13 cellular contexts compared by ENCODE assay signal in genomic region chr2:196173505-196173904, GRCh38. TPM values are rescaled to one million over a fixed set of nuclear protein-coding genes. Genes with fewer than 3 reads are reported as not detected.
A peak's percentile ranks its signal among the peaks of the same experiment; 100 is the strongest.
DNase-seq lines count a peak whose midpoint lies in the region; ATAC-seq and TF ChIP-seq lines count a peak whose summit lies in the region.
"Had no signal": no experiment of that assay in that cellular context is flagged by ENCODE, and none has a peak within 500 bp of the region (broad histone marks: within the 10 kb centered on the region; RNA-seq: fewer than 3 reads in every experiment).

No MANE protein-coding gene starts in this region.

- peak overlapping the region; percentile 81 for H3K27ac Mint-ChIP-seq in activated naive CD4-positive, alpha-beta T cell treated with anti-CD3 and anti-CD28 coated beads, Interleukin-2, amount 50 U/mL, for 24 hours
- peak overlapping the region; percentile 92 for H3K27ac Mint-ChIP-seq in T-cell
- H3K27ac Mint-ChIP-seq in type B pancreatic cell = no peak overlapping the region
- H3K27ac Mint-ChIP-seq in endothelial cell (ENCODE audit: unreplicated experiment) = no peak overlapping the region
- H3K27ac Mint-ChIP-seq: H9 had no signal

- H3K9me3 Mint-ChIP-seq in activated naive CD4-positive, alpha-beta T cell treated with anti-CD3 and anti-CD28 coated beads, Interleukin-2, amount 50 U/mL, for 24 hours = no peaks in the 10 kb centered on the region
- no peaks in the 10 kb centered on the region for H3K9me3 Mint-ChIP-seq in T-cell
- H3K9me3 Mint-ChIP-seq in type B pancreatic cell = peaks cover 6% of the 10 kb centered on the region
- no peaks in the 10 kb centered on the region for H3K9me3 Mint-ChIP-seq in endothelial cell (ENCODE audit: unreplicated experiment)
- H3K9me3 Mint-ChIP-seq: H9 had no signal

- H3K4me1 Mint-ChIP-seq in activated naive CD4-positive, alpha-beta T cell treated with anti-CD3 and anti-CD28 coated beads, Interleukin-2, amount 50 U/mL, for 24 hours = peaks cover 56% of the 10 kb centered on the region
- H3K4me1 Mint-ChIP-seq in T-cell (peaks cover 59 to 62% (median 61%) of the 10 kb centered on the region in 3 donors), type B pancreatic cell (ENCODE audit: unreplicated experiment) (peaks cover 19% of the 10 kb centered on the region), endothelial cell (ENCODE audit: unreplicated experiment) (peaks cover 15% of the 10 kb centered on the region)

- H3K4me3 Mint-ChIP-seq in activated naive CD4-positive, alpha-beta T cell treated with anti-CD3 and anti-CD28 coated beads, Interleukin-2, amount 50 U/mL, for 24 hours = peak overlapping the region; percentile 73
- H3K4me3 Mint-ChIP-seq in T-cell (peak overlapping the region; percentile 84 to 99 (median 84)), type B pancreatic cell (peak overlapping the region; percentile 33), endothelial cell (ENCODE audit: unreplicated experiment) (no peak overlapping the region)
- H3K4me3 Mint-ChIP-seq: H9 had no signal

- no peak for ATAC-seq in T-cell (replicated peaks in 1 of 4)
- ATAC-seq in HG03469 (IDR thresholded peaks at IDR 0.05; ENCODE audit: unreplicated experiment) = no peak
- ATAC-seq: pancreas had no signal

- CTCF ChIA-PET in T-cell (lab: Charles Lee) = no interaction called here

- no peaks in the 10 kb centered on the region for H3K27me3 Mint-ChIP-seq in activated naive CD4-positive, alpha-beta T cell treated with anti-CD3 and anti-CD28 coated beads, Interleukin-2, amount 50 U/mL, for 24 hours
- H3K27me3 Mint-ChIP-seq in T-cell = no peaks in the 10 kb centered on the region
- peaks cover 24% of the 10 kb centered on the region for H3K27me3 Mint-ChIP-seq in type B pancreatic cell
- H3K27me3 Mint-ChIP-seq in endothelial cell (ENCODE audit: unreplicated experiment) = peaks cover 1% of the 10 kb centered on the region

- DNase-seq in activated naive CD4-positive, alpha-beta T cell (lab: John Stamatoyannopoulos, UW) = no peak
- DNase-seq in T-cell (no peak), cerebellar cortex (ENCODE audit: low spot score) (peak; percentile 1), type B pancreatic cell (ENCODE audit: extremely low spot score, unreplicated experiment) (no peak), endothelial cell (ENCODE audit: low spot score) (no peak), MV-4-11 (lab: John Stamatoyannopoulos, UW) (no peak)
- DNase-seq: glutamatergic neuron, H9, NCI-H510A treated with DMSO at 0.1 percent for 48 hours, pancreas, substantia nigra had no signal

- POLR2A ChIA-PET in T-cell (lab: Charles Lee) = interaction anchor here (0.6 to 1.0 kb wide), 2 partner anchors 11 to 64 kb away, joined by 3 read pairs; no protein-coding TSS in a partner anchor

- no peak for TF ChIP-seq CTCF in type B pancreatic cell (conservative IDR thresholded peaks at IDR 0.05)
- TF ChIP-seq CTCF in endothelial cell (IDR thresholded peaks at IDR 0.05; ENCODE audit: unreplicated experiment) = no peak

- H3K36me3 Mint-ChIP-seq in activated naive CD4-positive, alpha-beta T cell treated with anti-CD3 and anti-CD28 coated beads, Interleukin-2, amount 50 U/mL, for 24 hours = peaks cover 13% of the 10 kb centered on the region
- peaks cover 14% of the 10 kb centered on the region for H3K36me3 Mint-ChIP-seq in T-cell
- H3K36me3 Mint-ChIP-seq in type B pancreatic cell = no peaks in the 10 kb centered on the region
- peaks cover 9% of the 10 kb centered on the region for H3K36me3 Mint-ChIP-seq in endothelial cell (ENCODE audit: low read depth, unreplicated experiment)

RNA-seq across cellular contexts. Expression of gene STK17B, which starts 2.1 kb away (rescaled TPM):
- 100 to 1,000 TPM; 218 to 478 (median 248) TPM for total RNA-seq in T-cell
- 20.0 and 27.2 TPM in 2 replicates for total RNA-seq in type B pancreatic cell (ENCODE audit: low replicate concordance)
- total RNA-seq in endothelial cell (ENCODE audit: unreplicated experiment) = 7.9 TPM

Comparison
In these comparisons a context has a peak if more than half of its experiments do, and no peak if none do; other contexts are left out.
1. H3K27ac Mint-ChIP-seq: peak in activated naive CD4-positive, alpha-beta T cell treated with anti-CD3 and anti-CD28 coated beads, Interleukin-2, amount 50 U/mL, for 24 hours (single experiment) and T-cell (2 of 2); none in type B pancreatic cell (single experiment) and endothelial cell (single experiment).